In genomic region chr20:51496964-51497363, GRCh38 we compare ENCODE assay signal across 1 cellular context.
TF ChIP-seq lines count a peak whose summit lies in the region.

No MANE protein-coding gene starts in this region.

TF ChIP-seq in GM12878, 131 proteins besides CTCF, POLR2A, EP300 and RAD21 (continued from another document):
- TF ChIP-seq ZZZ3 (IDR thresholded peaks at IDR 0.05; ENCODE audit: control insufficient read depth, insufficient read length, low read depth) (no peak), JUND (IDR thresholded peaks at IDR 0.05; ENCODE audit: low read depth, low read length) (no peak), USF2 (IDR thresholded peaks at IDR 0.05; ENCODE audit: borderline replicate concordance, low read depth, low read length) (no peak), MTA3 (IDR thresholded peaks at IDR 0.05; ENCODE audit: borderline replicate concordance, low read length) (no peak), SREBF1 (IDR thresholded peaks at IDR 0.05; ENCODE audit: low read length) (no peak), BHLHE40 (IDR thresholded peaks at IDR 0.05; ENCODE audit: borderline replicate concordance in 1 of 2, low read depth in 2 of 2, low read length in 1 of 2) (no peak)
